8 cellular contexts compared by ENCODE assay signal in genomic region chr5:111511174-111512025, GRCh38. TPM values are rescaled to one million over a fixed set of nuclear protein-coding genes. Genes with fewer than 3 reads are reported as not detected.
DNase-seq lines count a peak whose midpoint lies in the region; ATAC-seq and TF ChIP-seq lines count a peak whose summit lies in the region.

No MANE protein-coding gene starts in this region.

- peaks cover 39% of the 10 kb centered on the region for H3K4me1 ChIP-seq in cardiac muscle cell (ENCODE audit: low read depth)

- no peaks in the 10 kb centered on the region for H3K27me3 ChIP-seq in cardiac muscle cell

- H3K9me3 Mint-ChIP-seq in activated T-cell treated with anti-CD3 and anti-CD28 coated beads, Interleukin-2, amount 50 U/mL, for 4 hours: no peaks in the 10 kb centered on the region
- no peaks in the 10 kb centered on the region for H3K9me3 Mint-ChIP-seq in activated CD4-positive, alpha-beta memory T cell treated with anti-CD3 and anti-CD28 coated beads for 36 hours

- peaks cover 39% of the 10 kb centered on the region for H3K4me1 Mint-ChIP-seq in activated T-cell treated with anti-CD3 and anti-CD28 coated beads, Interleukin-2, amount 50 U/mL, for 4 hours (ENCODE audit: low read depth)
- peaks cover 40% of the 10 kb centered on the region for H3K4me1 Mint-ChIP-seq in activated CD4-positive, alpha-beta memory T cell treated with anti-CD3 and anti-CD28 coated beads for 36 hours (ENCODE audit: low read depth)

- DNase-seq in activated T-cell treated with anti-CD3 and anti-CD28 coated beads, Interleukin-2, amount 50 U/mL, for 4 hours: no peak
- DNase-seq in activated T-cell treated with anti-CD3 and anti-CD28 coated beads for 4 hours (no peak), cardiac muscle cell (ENCODE audit: low read depth in 1 of 2, low spot score in 1 of 2) (no peak), renal cortical epithelial cell (ENCODE audit: low read depth) (peak; percentile 43), DMS53 treated with DMSO at 0.1 percent for 48 hours (lab: John Stamatoyannopoulos, UW; ENCODE audit: unreplicated experiment) (no peak)
- DNase-seq in activated CD4-positive, alpha-beta memory T cell treated with anti-CD3 and anti-CD28 coated beads for 36 hours: no peak

- peak overlapping the region; percentile 58 for H3K4me3 ChIP-seq in cardiac muscle cell

- CTCF ChIA-PET in activated CD4-positive, alpha-beta memory T cell treated with anti-CD3 and anti-CD28 coated beads for 36 hours (lab: Charles Lee): interaction anchor here (0.7 to 3.6 kb wide), 4 partner anchors 12 to 233 kb away, joined by 3 to 41 read pairs (median 5); no protein-coding TSS in a partner anchor

- ATAC-seq in activated T-cell treated with anti-CD3 and anti-CD28 coated beads, Interleukin-2, amount 50 U/mL, for 4 hours: peak; percentile 4 to 6
- ATAC-seq in HG03095 (IDR thresholded peaks at IDR 0.05; ENCODE audit: unreplicated experiment) (peak; percentile 23), GM19467 (IDR thresholded peaks at IDR 0.05; ENCODE audit: unreplicated experiment) (no peak)

- TF ChIP-seq CTCF in cardiac muscle cell (IDR thresholded peaks at IDR 0.05; ENCODE audit: low read depth, low read length): no peak

- intact Hi-C loops in activated CD4-positive, alpha-beta memory T cell treated with anti-CD3 and anti-CD28 coated beads for 36 hours (cut with micrococcal nuclease): loop anchor here (1.0 to 5.0 kb wide), 8 partner anchors 174 to 1823 kb away; partner anchors contain the start of genes MAN2A1, NREP, SLC25A46 and WDR36

- H3K27ac Mint-ChIP-seq in activated CD4-positive, alpha-beta memory T cell treated with anti-CD3 and anti-CD28 coated beads for 36 hours: peak overlapping the region; percentile 94

- no peaks in the 10 kb centered on the region for H3K36me3 ChIP-seq in cardiac muscle cell

- H3K36me3 Mint-ChIP-seq in activated T-cell treated with anti-CD3 and anti-CD28 coated beads, Interleukin-2, amount 50 U/mL, for 4 hours (ENCODE audit: insufficient read depth): peaks cover 1% of the 10 kb centered on the region
- H3K36me3 Mint-ChIP-seq in activated CD4-positive, alpha-beta memory T cell treated with anti-CD3 and anti-CD28 coated beads for 36 hours: peaks cover 3% of the 10 kb centered on the region

- peak overlapping the region; percentile 95 for H3K4me3 Mint-ChIP-seq in activated T-cell treated with anti-CD3 and anti-CD28 coated beads, Interleukin-2, amount 50 U/mL, for 4 hours
- H3K4me3 Mint-ChIP-seq in activated CD4-positive, alpha-beta memory T cell treated with anti-CD3 and anti-CD28 coated beads for 36 hours: peak overlapping the region; percentile 88

- no peaks in the 10 kb centered on the region for H3K27me3 Mint-ChIP-seq in activated T-cell treated with anti-CD3 and anti-CD28 coated beads, Interleukin-2, amount 50 U/mL, for 4 hours (ENCODE audit: low read depth)
- no peaks in the 10 kb centered on the region for H3K27me3 Mint-ChIP-seq in activated CD4-positive, alpha-beta memory T cell treated with anti-CD3 and anti-CD28 coated beads for 36 hours

- H3K9me3 ChIP-seq in cardiac muscle cell (ENCODE audit: low read depth): no peaks in the 10 kb centered on the region

- POLR2A ChIA-PET in activated CD4-positive, alpha-beta memory T cell treated with anti-CD3 and anti-CD28 coated beads for 36 hours (lab: Charles Lee): interaction anchor here (1.1 to 1.3 kb wide), 2 partner anchors 215 to 649 kb away, joined by 3 to 6 read pairs; no protein-coding TSS in a partner anchor

- peak overlapping the region; percentile 98 for H3K27ac ChIP-seq in cardiac muscle cell

RNA-seq across cellular contexts. Expression of gene STARD4, which starts 0.9 kb away (rescaled TPM):
- 10 to 100 TPM; 22.2 to 26.5 (median 24.4) TPM for total RNA-seq in activated T-cell treated with anti-CD3 and anti-CD28 coated beads, Interleukin-2, amount 50 U/mL, for 4 hours
- total RNA-seq in activated CD4-positive, alpha-beta memory T cell treated with anti-CD3 and anti-CD28 coated beads for 36 hours: 10 to 100 TPM; 49.5 to 49.9 TPM
- total RNA-seq in cardiac muscle cell (72.1 and 118 TPM in 2 replicates), renal cortical epithelial cell (29.5 and 120 TPM in 2 replicates)
- polyA plus RNA-seq in cardiac muscle cell: 65.8 and 97.8 TPM in 2 replicates
